In genomic region chr7:157772486-157773130, GRCh38 we compare ENCODE assay signal across 1 cellular context.
TF ChIP-seq lines count a peak whose summit lies in the region.

No MANE protein-coding gene starts in this region.

TF ChIP-seq in H1, 55 proteins besides CTCF, POLR2A, EP300 and RAD21 (continued from another document):
- TF ChIP-seq CBX8 (IDR thresholded peaks at IDR 0.05; ENCODE audit: borderline replicate concordance, low read depth, low read length) (no peak), RXRA (IDR thresholded peaks at IDR 0.05; ENCODE audit: insufficient read depth, low read depth, low read length) (no peak), TEAD4 (IDR thresholded peaks at IDR 0.05; ENCODE audit: low read depth, low read length) (no peak), KDM4A (IDR thresholded peaks at IDR 0.05; ENCODE audit: low read depth, low read length, severe bottlenecking) (no peak), SP4 (IDR thresholded peaks at IDR 0.05; ENCODE audit: low read length) (no peak)
